In genomic region chr7:99137418-99138180, GRCh38 we compare ENCODE assay signal across 12 cellular contexts. TPM values are rescaled to one million over a fixed set of nuclear protein-coding genes. Genes with fewer than 3 reads are reported as not detected.
A peak's percentile ranks its signal among the peaks of the same experiment; 100 is the strongest.
DNase-seq lines count a peak whose midpoint lies in the region; TF ChIP-seq lines count a peak whose summit lies in the region.
"Had no signal": no experiment of that assay in that cellular context is flagged by ENCODE, and none has a peak within 500 bp of the region (broad histone marks: within the 10 kb centered on the region; RNA-seq: fewer than 3 reads in every experiment).

No MANE protein-coding gene starts in this region.

- H3K4me2 ChIP-seq in Loucy (ENCODE audit: low read depth, low read length, poor library complexity, severe bottlenecking), result peak overlapping the region; percentile 35

- H3K4me3 ChIP-seq in Loucy (ENCODE audit: low read length, poor library complexity, severe bottlenecking), result no peak overlapping the region
- H3K4me3 ChIP-seq in epithelial cell of proximal tubule (ENCODE audit: low read depth, low read length), result peak overlapping the region; percentile 29

- H3K4me1 ChIP-seq in Loucy (ENCODE audit: insufficient read depth, low read length, poor library complexity, severe bottlenecking), result peaks cover 55% of the 10 kb centered on the region

- H3K36me3 Mint-ChIP-seq in nephron (ENCODE audit: low read depth), result no peaks in the 10 kb centered on the region

- DNase-seq in AG08395 (ENCODE audit: low spot score), result peak; percentile 80
- DNase-seq in epithelial cell of proximal tubule (ENCODE audit: low read depth), result peak; percentile 74
- no peak for DNase-seq in SHP77 treated with DMSO at 0.1 percent for 48 hours (lab: John Stamatoyannopoulos, UW)
- DNase-seq in GM10266 (ENCODE audit: extremely low spot score), result no peak
- DNase-seq in activated gamma-delta T cell (lab: John Stamatoyannopoulos, UW), result no peak
- no peak for DNase-seq in COR-L47 (lab: John Stamatoyannopoulos, UW)
- DNase-seq: activated naive CD4-positive, alpha-beta T cell treated with anti-CD3 and anti-CD28 coated beads for 36 hours; DMS53; T-helper 1 cell had no signal

- peaks cover 78% of the 10 kb centered on the region for H4K20me1 ChIP-seq in Loucy (ENCODE audit: insufficient read depth, low read length, poor library complexity, severe bottlenecking)

- no peaks in the 10 kb centered on the region for H3K27me3 ChIP-seq in Loucy (ENCODE audit: insufficient read depth, low read length, poor library complexity, severe bottlenecking)

- TF ChIP-seq CTCF in Loucy (conservative IDR thresholded peaks at IDR 0.05; ENCODE audit: low read length), result no peak
- no peak for TF ChIP-seq CTCF in epithelial cell of proximal tubule (conservative IDR thresholded peaks at IDR 0.05; ENCODE audit: low read depth, low read length)
- no peak for TF ChIP-seq CTCF in nephron (IDR thresholded peaks at IDR 0.05; ENCODE audit: unreplicated experiment in 3 of 3)
- TF ChIP-seq CTCF in GM10266 (IDR thresholded peaks at IDR 0.05; ENCODE audit: control insufficient read depth, insufficient read depth, low read depth, missing control alignments), result no peak

- no peaks in the 10 kb centered on the region for H3K9me3 Mint-ChIP-seq in nephron
- H3K9me3 Mint-ChIP-seq: activated naive CD4-positive, alpha-beta T cell treated with anti-CD3 and anti-CD28 coated beads for 36 hours had no signal

- peaks cover 100% of the 10 kb centered on the region for H3K79me2 ChIP-seq in Loucy (ENCODE audit: insufficient read depth, low read length)

- no peaks in the 10 kb centered on the region for H3K27me3 Mint-ChIP-seq in nephron (ENCODE audit: low read depth)
- H3K27me3 Mint-ChIP-seq: memory B cell had no signal

- H3K4me3 Mint-ChIP-seq in nephron, result peak overlapping the region; percentile 65 to 70 (median 67)
- H3K4me3 Mint-ChIP-seq: activated naive CD4-positive, alpha-beta T cell treated with anti-CD3 and anti-CD28 coated beads for 36 hours; memory B cell had no signal

- H3K9me2 ChIP-seq in Loucy (replicated peaks; ENCODE audit: low read depth, low read length), result no peaks in the 10 kb centered on the region

- no peak overlapping the region for H2AFZ ChIP-seq in Loucy (ENCODE audit: low read length)

- H3K9me3 ChIP-seq in Loucy (ENCODE audit: insufficient read depth, low read depth, low read length), result no peaks in the 10 kb centered on the region

- no peaks in the 10 kb centered on the region for H3K36me3 ChIP-seq in Loucy (ENCODE audit: insufficient read depth, low read length)

- H3K9ac ChIP-seq in Loucy (ENCODE audit: low read depth, low read length, poor library complexity, severe bottlenecking), result no peak overlapping the region

- H3K27ac Mint-ChIP-seq in nephron, result peak overlapping the region; percentile 88 to 93 (median 93)
- H3K27ac Mint-ChIP-seq: activated naive CD4-positive, alpha-beta T cell treated with anti-CD3 and anti-CD28 coated beads for 36 hours had no signal

- peaks cover 12% of the 10 kb centered on the region for H3F3A ChIP-seq in Loucy (ENCODE audit: low read depth)

- H3K4me1 Mint-ChIP-seq in nephron, result peaks cover 65% of the 10 kb centered on the region

RNA-seq across cellular contexts. Expression of gene SMURF1, which starts 6.3 kb away (rescaled TPM):
- total RNA-seq in epithelial cell of proximal tubule, result 26.9 and 30.7 TPM in 2 replicates

Comparison
In these comparisons a context has a peak if more than half of its experiments do, and no peak if none do; other contexts are left out.
1. DNase-seq: peak in AG08395 (single experiment) and epithelial cell of proximal tubule (single experiment); none in SHP77 treated with DMSO at 0.1 percent for 48 hours (single experiment), GM10266 (single experiment), activated gamma-delta T cell (single experiment) and COR-L47 (single experiment).